8 cellular contexts compared by ENCODE assay signal in the genomic region with DNA sequence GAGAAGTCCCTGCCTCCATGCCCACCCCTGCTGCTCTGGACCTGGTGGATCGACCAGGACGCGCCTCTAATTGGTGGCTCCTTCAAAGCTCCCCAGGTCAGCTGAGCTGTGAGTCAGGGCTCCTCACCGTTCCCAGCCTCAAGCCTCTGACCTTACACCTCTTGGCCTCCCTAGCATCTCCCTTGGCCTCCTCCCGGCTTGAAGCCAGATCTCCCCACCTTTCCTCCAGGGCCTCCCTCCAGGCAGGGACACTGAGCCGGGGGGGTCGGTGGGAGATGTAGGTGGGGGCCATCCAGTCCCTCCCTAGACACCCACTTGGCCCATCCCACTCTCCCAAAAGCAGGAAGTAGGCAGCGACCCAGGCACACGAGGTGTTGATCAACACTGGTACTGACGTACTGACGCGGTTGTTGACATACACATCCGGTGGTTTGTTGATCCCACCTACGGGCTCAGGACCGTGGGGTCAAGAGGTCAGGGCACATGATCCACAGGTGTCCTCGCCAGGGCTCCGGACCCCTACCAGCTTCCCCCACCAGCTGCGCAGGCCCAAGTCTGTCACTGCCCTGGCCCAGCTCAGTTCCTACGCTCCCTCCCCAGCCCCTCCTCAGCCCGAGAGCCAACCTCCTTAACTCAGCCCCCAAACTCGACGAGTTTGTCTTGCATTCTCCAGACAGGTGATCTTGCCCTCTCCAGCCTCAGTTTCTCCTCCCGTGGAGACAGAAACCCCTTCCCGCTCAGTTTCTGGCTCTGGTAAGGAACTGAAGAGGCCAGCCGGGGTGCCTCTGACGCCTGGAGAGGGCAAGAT. TPM values are rescaled to one million over a fixed set of nuclear protein-coding genes. Genes with fewer than 3 reads are reported as not detected.
A peak's percentile ranks its signal among the peaks of the same experiment; 100 is the strongest.
DNase-seq lines count a peak whose midpoint lies in the region; ATAC-seq and TF ChIP-seq lines count a peak whose summit lies in the region.

No MANE protein-coding gene starts in this region.

- no peak for ATAC-seq in HG03378 (IDR thresholded peaks at IDR 0.05; ENCODE audit: unreplicated experiment)

- TF ChIP-seq EP300 in ovary (IDR thresholded peaks at IDR 0.05) = no peak

- peak overlapping the region; percentile 99 for H3K4me3 ChIP-seq in AG10803 (ENCODE audit: low read length)
- peak overlapping the region; percentile 99 for H3K4me3 ChIP-seq in ovary

- DNase-seq in AG10803 (ENCODE audit: low read depth) (peak; percentile 63), NCI-H2196 (lab: John Stamatoyannopoulos, UW; ENCODE audit: unreplicated experiment) (peak; percentile 69), germinal center (ENCODE audit: low spot score) (peak; percentile 62), ovary (peak; percentile 68 to 78 (median 71)), inferior parietal cortex (ENCODE audit: extremely low spot score) (no peak)
- peak; percentile 82 for DNase-seq in activated effector memory CD4-positive, alpha-beta T cell treated with anti-CD3 and anti-CD28 coated beads, Interleukin-2, amount 50 U/mL, for 16 hours

- intact Hi-C loops in ovary (cut with DNase I) = loop anchor here in 1 of 4 donors (10.0 kb wide), 1 partner anchor 199 kb away; a partner anchor contains a TSS

- no peaks in the 10 kb centered on the region for H3K36me3 ChIP-seq in ovary

- peak; percentile 33 for TF ChIP-seq POLR2A in GM19193 (IDR thresholded peaks at IDR 0.05; ENCODE audit: extremely low read depth, insufficient read depth, insufficient read length)
- TF ChIP-seq POLR2A in ovary (IDR thresholded peaks at IDR 0.05) = peak; percentile 11

- H3K27me3 ChIP-seq in ovary = no peaks in the 10 kb centered on the region

- H3K9me3 ChIP-seq in ovary = no peaks in the 10 kb centered on the region

- TF ChIP-seq CTCF in AG10803 (conservative IDR thresholded peaks at IDR 0.05; ENCODE audit: low read length) = no peak
- no peak for TF ChIP-seq CTCF in ovary (IDR thresholded peaks at IDR 0.05)

- H3K4me1 ChIP-seq in ovary (ENCODE audit: insufficient read depth) = peaks cover 6% of the 10 kb centered on the region

- WGBS in ovary, 3 donors = 4 to 5% (median 4%) methylated on average over 26 of the region's 26 CpGs

- H3K27ac ChIP-seq in ovary = peak overlapping the region; percentile 58 to 64

RNA-seq across cellular contexts. Expression of a gene that starts 0.8 kb away (rescaled TPM):
- total RNA-seq in ovary = 10 to 100 TPM; 22.2 to 40.1 (median 30.4) TPM
- polyA plus RNA-seq in ovary = 10 to 100 TPM in 1 of 2 donors, 1 to 10 TPM in 1; 2.2 to 23.4 TPM

RNA-seq across cellular contexts. Expression of a gene that starts 8.2 kb away (rescaled TPM):
- total RNA-seq in ovary = 10 to 100 TPM in 5 of 7 donors, 1 to 10 TPM in 2; 9.0 to 12.8 (median 12.2) TPM
- polyA plus RNA-seq in ovary = 10 to 100 TPM in 1 of 2 donors, 1 to 10 TPM in 1; 8.0 to 16.2 TPM

RNA-seq across cellular contexts. Expression of a gene that starts 19.4 kb away (rescaled TPM):
- 1 to 10 TPM in 3 of 7 donors, under 1 TPM in 3, not detected in 1; 0.45 to 1.6 (median 0.88) TPM for total RNA-seq in ovary
- under 1 TPM in 1 of 2 donors, not detected in 1; 0.58 TPM for polyA plus RNA-seq in ovary

RNA-seq across cellular contexts. Expression of a gene that starts 37.8 kb away (rescaled TPM):
- 10 to 100 TPM; 14.3 to 87.8 (median 42.2) TPM for total RNA-seq in ovary
- polyA plus RNA-seq in ovary = 10 to 100 TPM; 14.5 to 14.8 TPM

RNA-seq across cellular contexts. Expression of a gene that starts 55.7 kb away (rescaled TPM):
- under 1 TPM in 1 of 7 donors, not detected in 6; 0.46 TPM for total RNA-seq in ovary
- polyA plus RNA-seq in ovary = not detected
